Comparison of ENCODE assay signal across 2 cellular contexts in the genomic region with DNA sequence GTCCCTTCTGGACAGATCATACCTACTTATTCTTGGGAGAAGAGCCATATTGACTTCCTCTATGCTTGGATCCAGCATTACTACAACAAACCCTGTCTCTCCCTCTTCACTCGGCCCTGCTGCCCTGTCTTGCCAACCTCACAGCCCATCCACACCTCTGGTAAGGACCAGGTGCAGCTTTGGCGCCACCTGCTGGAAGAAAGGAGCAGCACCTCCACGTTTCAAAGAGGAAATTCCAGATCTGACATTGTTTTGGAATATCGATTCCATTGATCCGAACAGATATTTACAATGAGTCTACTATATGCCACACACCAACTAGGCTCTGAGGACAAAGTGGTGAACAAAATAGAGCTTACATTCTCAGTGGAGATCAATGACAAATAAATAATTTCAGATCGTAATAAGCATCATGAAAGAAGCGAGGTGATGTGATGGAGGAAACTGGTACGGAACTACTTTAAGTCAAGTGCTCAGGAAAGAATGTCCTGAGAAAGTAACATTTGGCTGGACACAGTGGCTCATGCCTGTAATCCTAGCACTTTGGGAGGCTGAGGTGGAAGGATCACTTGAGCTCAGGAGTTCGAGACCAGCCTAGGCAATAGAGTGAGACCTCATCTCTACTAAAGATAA.
A peak's percentile ranks its signal among the peaks of the same experiment; 100 is the strongest.
TF ChIP-seq lines count a peak whose summit lies in the region.

No MANE protein-coding gene starts in this region.

TF ChIP-seq in HEK293T, 16 proteins besides CTCF, POLR2A, EP300 and RAD21:
- TF ChIP-seq L3MBTL2 (conservative IDR thresholded peaks at IDR 0.05): no peak
- no peak for TF ChIP-seq ARNT (IDR thresholded peaks at IDR 0.05)
- TF ChIP-seq FOXM1 (IDR thresholded peaks at IDR 0.05; ENCODE audit: borderline replicate concordance): no peak
- TF ChIP-seq HDGF (IDR thresholded peaks at IDR 0.05; ENCODE audit: borderline replicate concordance): no peak
- no peak for TF ChIP-seq CTBP1 (IDR thresholded peaks at IDR 0.05; ENCODE audit: borderline replicate concordance)
- no peak for TF ChIP-seq ELF4 (IDR thresholded peaks at IDR 0.05)
- no peak for TF ChIP-seq FOXK2 (IDR thresholded peaks at IDR 0.05)
- no peak for TF ChIP-seq SP1 (IDR thresholded peaks at IDR 0.05)
- no peak for TF ChIP-seq LEF1 (IDR thresholded peaks at IDR 0.05; ENCODE audit: borderline replicate concordance)
- TF ChIP-seq TARDBP (IDR thresholded peaks at IDR 0.05): no peak
- no peak for TF ChIP-seq SUZ12 (IDR thresholded peaks at IDR 0.05)

TF ChIP-seq in H1, 55 proteins besides CTCF, POLR2A, EP300 and RAD21:
- TF ChIP-seq MAFK (IDR thresholded peaks at IDR 0.05; ENCODE audit: low read depth, low read length): no peak
- TF ChIP-seq TCF12 (IDR thresholded peaks at IDR 0.05; ENCODE audit: low read depth, low read length): no peak
- 0 out of 2 replicates have a peak, but pooled peaks have one; percentile 46 for TF ChIP-seq GTF2F1 (IDR thresholded peaks at IDR 0.05; ENCODE audit: borderline replicate concordance, low read depth, low read length)
- no peak for TF ChIP-seq CHD2 (IDR thresholded peaks at IDR 0.05; ENCODE audit: low read length)
- TF ChIP-seq ZNF274 (IDR thresholded peaks at IDR 0.05; ENCODE audit: borderline replicate concordance, extremely low read depth, low read length): no peak
- no peak for TF ChIP-seq SIX5 (IDR thresholded peaks at IDR 0.05; ENCODE audit: low read depth, low read length)
- TF ChIP-seq PHF8 (conservative IDR thresholded peaks at IDR 0.05; ENCODE audit: low read depth, low read length): no peak
- TF ChIP-seq SUZ12 (IDR thresholded peaks at IDR 0.05; ENCODE audit: low read length): no peak
- TF ChIP-seq SRF (IDR thresholded peaks at IDR 0.05; ENCODE audit: low read depth, low read length): no peak
- TF ChIP-seq CREB1 (IDR thresholded peaks at IDR 0.05): no peak; the same call in 1 of the 2 replicates
- no peak for TF ChIP-seq TAF7 (optimal IDR thresholded peaks at IDR 0.05; ENCODE audit: borderline replicate concordance, low read depth, low read length)
- TF ChIP-seq CBX5 (IDR thresholded peaks at IDR 0.05; ENCODE audit: low read depth, low read length): no peak
- no peak for TF ChIP-seq BACH1 (IDR thresholded peaks at IDR 0.05; ENCODE audit: low read length)
- TF ChIP-seq, protein P1, sequence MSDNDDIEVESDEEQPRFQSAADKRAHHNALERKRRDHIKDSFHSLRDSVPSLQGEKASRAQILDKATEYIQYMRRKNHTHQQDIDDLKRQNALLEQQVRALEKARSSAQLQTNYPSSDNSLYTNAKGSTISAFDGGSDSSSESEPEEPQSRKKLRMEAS (IDR thresholded peaks at IDR 0.05): peak; percentile 52
- no peak for TF ChIP-seq JUN (IDR thresholded peaks at IDR 0.05; ENCODE audit: low read depth, low read length)
- no peak for TF ChIP-seq CEBPB (IDR thresholded peaks at IDR 0.05; ENCODE audit: low read depth, low read length)
- TF ChIP-seq POU5F1 (IDR thresholded peaks at IDR 0.05; ENCODE audit: low read depth, low read length): no peak
- no peak for TF ChIP-seq CHD1 (IDR thresholded peaks at IDR 0.05; ENCODE audit: low read depth, low read length)
- no peak for TF ChIP-seq NANOG (IDR thresholded peaks at IDR 0.05; ENCODE audit: insufficient read depth, low read depth, low read length, poor library complexity, severe bottlenecking)
- no peak for TF ChIP-seq SP1 (IDR thresholded peaks at IDR 0.05; ENCODE audit: low read depth, low read length)
- no peak for TF ChIP-seq BRCA1 (IDR thresholded peaks at IDR 0.05; ENCODE audit: low read depth, low read length)
- TF ChIP-seq BCL11A (IDR thresholded peaks at IDR 0.05; ENCODE audit: low read depth in 2 of 2, low read length in 2 of 2): no peak
- TF ChIP-seq TAF1 (IDR thresholded peaks at IDR 0.05; ENCODE audit: low read depth, low read length): no peak
- no peak for TF ChIP-seq NRF1 (IDR thresholded peaks at IDR 0.05; ENCODE audit: low read depth, low read length)
- no peak for TF ChIP-seq RNF2 (IDR thresholded peaks at IDR 0.05; ENCODE audit: borderline replicate concordance, low read depth, low read length, missing control alignments, poor library complexity, severe bottlenecking)
- 0 out of 2 replicates have a peak, but pooled peaks have one; percentile 15 for TF ChIP-seq TEAD4 (IDR thresholded peaks at IDR 0.05; ENCODE audit: low read depth, low read length)
- TF ChIP-seq GABPA (IDR thresholded peaks at IDR 0.05; ENCODE audit: borderline replicate concordance, insufficient read depth, low read length): 0 out of 2 replicates have a peak, but pooled peaks have one; percentile 22
- TF ChIP-seq ASH2L (IDR thresholded peaks at IDR 0.05; ENCODE audit: low read length): no peak
- 0 out of 4 replicates have a peak, but pooled peaks of 1 of the 2 experiments have one; percentile 24 for TF ChIP-seq SIN3A (conservative IDR thresholded peaks at IDR 0.05 in 1 of 2, IDR thresholded peaks at IDR 0.05 in 1 of 2; ENCODE audit: low read depth in 1 of 2, low read length in 2 of 2)
- no peak for TF ChIP-seq SIRT6 (IDR thresholded peaks at IDR 0.05; ENCODE audit: low read length)
- TF ChIP-seq RXRA (IDR thresholded peaks at IDR 0.05; ENCODE audit: insufficient read depth, low read depth, low read length): no peak
